21 cellular contexts compared by ENCODE assay signal in genomic region chr7:150429699-150430098, GRCh38. TPM values are rescaled to one million over a fixed set of nuclear protein-coding genes. Genes with fewer than 3 reads are reported as not detected.
A peak's percentile ranks its signal among the peaks of the same experiment; 100 is the strongest.
DNase-seq lines count a peak whose midpoint lies in the region; ATAC-seq and TF ChIP-seq lines count a peak whose summit lies in the region.
"Had no signal": no experiment of that assay in that cellular context is flagged by ENCODE, and none has a peak within 500 bp of the region (broad histone marks: within the 10 kb centered on the region; RNA-seq: fewer than 3 reads in every experiment).

No MANE protein-coding gene starts in this region.

- no peak for TF ChIP-seq CTCF in KMS-11 (conservative IDR thresholded peaks at IDR 0.05; ENCODE audit: low read depth, low read length)
- no peak for TF ChIP-seq CTCF in osteocyte (IDR thresholded peaks at IDR 0.05)

- H3K27me3 Mint-ChIP-seq in activated naive CD4-positive, alpha-beta T cell treated with anti-CD3 and anti-CD28 coated beads, Interleukin-2, amount 10 ng/mL, durations not matched to agents 7 days and 5 days, result peaks cover 46% of the 10 kb centered on the region
- H3K27me3 Mint-ChIP-seq in stimulated activated naive B cell treated with anti-CD40 and anti-IgM and Interleukin-4, amounts not matched to agents 10 μg/mL and 1 μg/mL and 100 μg/mL, for 72 hours, result peaks cover 22 to 41% of the 10 kb centered on the region in 2 donors
- peaks cover 3% of the 10 kb centered on the region for H3K27me3 Mint-ChIP-seq in osteocyte (ENCODE audit: unreplicated experiment)

- H3K4me1 ChIP-seq in KMS-11 (ENCODE audit: low read depth, poor library complexity, severe bottlenecking), result peaks cover 64% of the 10 kb centered on the region
- H3K4me1 ChIP-seq: SJSA1 had no signal

- no peaks in the 10 kb centered on the region for H3K27me3 ChIP-seq in KMS-11 (ENCODE audit: insufficient read depth, low read depth)
- H3K27me3 ChIP-seq: MG63, SJSA1 had no signal

- H2AFZ ChIP-seq in KMS-11 (ENCODE audit: low read depth), result peak overlapping the region; percentile 61

- H3K4me2 ChIP-seq in KMS-11, result peak overlapping the region; percentile 92; the same call in 1 of the 2 replicates

- H3K36me3 ChIP-seq in KMS-11 (ENCODE audit: insufficient read depth), result no peaks in the 10 kb centered on the region
- H3K36me3 ChIP-seq: MG63, SJSA1 had no signal

- CTCF ChIA-PET in activated naive CD4-positive, alpha-beta T cell treated with anti-CD3 and anti-CD28 coated beads, Interleukin-2, amount 10 ng/mL, durations not matched to agents 7 days and 5 days (lab: Charles Lee), result no interaction called here

- no peaks in the 10 kb centered on the region for H4K20me1 ChIP-seq in KMS-11 (ENCODE audit: insufficient read depth)

- H3K4me3 ChIP-seq in KMS-11 (IDR thresholded peaks at IDR 0.05; ENCODE audit: insufficient read depth, low read depth, low read length), result no peak overlapping the region
- H3K4me3 ChIP-seq: MG63, SJSA1 had no signal

- no peak overlapping the region for H3K27ac Mint-ChIP-seq in activated naive CD4-positive, alpha-beta T cell treated with anti-CD3 and anti-CD28 coated beads, Interleukin-2, amount 10 ng/mL, durations not matched to agents 7 days and 5 days
- H3K27ac Mint-ChIP-seq in stimulated activated naive B cell treated with anti-CD40 and anti-IgM and Interleukin-4, amounts not matched to agents 10 μg/mL and 1 μg/mL and 100 μg/mL, for 72 hours, result peak overlapping the region; percentile 3
- H3K27ac Mint-ChIP-seq in osteocyte (ENCODE audit: unreplicated experiment), result no peak overlapping the region
- H3K27ac Mint-ChIP-seq: HFFc6 had no signal

- H3K9ac ChIP-seq in KMS-11, result peak overlapping the region; percentile 30; the same call in 1 of the 2 replicates

- no peaks in the 10 kb centered on the region for H3K9me3 Mint-ChIP-seq in activated naive CD4-positive, alpha-beta T cell treated with anti-CD3 and anti-CD28 coated beads, Interleukin-2, amount 10 ng/mL, durations not matched to agents 7 days and 5 days
- no peaks in the 10 kb centered on the region for H3K9me3 Mint-ChIP-seq in stimulated activated naive B cell treated with anti-CD40 and anti-IgM and Interleukin-4, amounts not matched to agents 10 μg/mL and 1 μg/mL and 100 μg/mL, for 72 hours
- H3K9me3 Mint-ChIP-seq in osteocyte (ENCODE audit: unreplicated experiment), result no peaks in the 10 kb centered on the region
- H3K9me3 Mint-ChIP-seq: CD8-positive, alpha-beta memory T cell; HFFc6 had no signal

- no peak for ATAC-seq in stimulated activated naive B cell treated with anti-CD40 and anti-IgM and Interleukin-4, amounts not matched to agents 10 μg/mL and 1 μg/mL and 100 μg/mL, for 72 hours (replicated peaks)
- no peak for ATAC-seq in GM21723 (IDR thresholded peaks at IDR 0.05; ENCODE audit: unreplicated experiment)

- H3K36me3 Mint-ChIP-seq in activated naive CD4-positive, alpha-beta T cell treated with anti-CD3 and anti-CD28 coated beads, Interleukin-2, amount 10 ng/mL, durations not matched to agents 7 days and 5 days, result no peaks in the 10 kb centered on the region
- no peaks in the 10 kb centered on the region for H3K36me3 Mint-ChIP-seq in stimulated activated naive B cell treated with anti-CD40 and anti-IgM and Interleukin-4, amounts not matched to agents 10 μg/mL and 1 μg/mL and 100 μg/mL, for 72 hours
- H3K36me3 Mint-ChIP-seq in osteocyte (ENCODE audit: unreplicated experiment), result no peaks in the 10 kb centered on the region
- H3K36me3 Mint-ChIP-seq: CD8-positive, alpha-beta memory T cell had no signal

- H3K27ac ChIP-seq in KMS-11, result peak overlapping the region; percentile 77
- H3K27ac ChIP-seq: SJSA1 had no signal

- no peak overlapping the region for H3K4me3 Mint-ChIP-seq in activated naive CD4-positive, alpha-beta T cell treated with anti-CD3 and anti-CD28 coated beads, Interleukin-2, amount 10 ng/mL, durations not matched to agents 7 days and 5 days
- H3K4me3 Mint-ChIP-seq in stimulated activated naive B cell treated with anti-CD40 and anti-IgM and Interleukin-4, amounts not matched to agents 10 μg/mL and 1 μg/mL and 100 μg/mL, for 72 hours, result no peak overlapping the region
- no peak overlapping the region for H3K4me3 Mint-ChIP-seq in osteocyte (ENCODE audit: unreplicated experiment)
- H3K4me3 Mint-ChIP-seq: CD8-positive, alpha-beta memory T cell; HFFc6 had no signal

- H3K79me2 ChIP-seq in KMS-11 (ENCODE audit: insufficient read depth, low read depth), result no peaks in the 10 kb centered on the region

- peak; percentile 3 for DNase-seq in activated naive CD4-positive, alpha-beta T cell treated with anti-CD3 and anti-CD28 coated beads, Interleukin-2, amount 10 ng/mL, durations not matched to agents 7 days and 5 days
- DNase-seq in activated naive CD4-positive, alpha-beta T cell treated with Interleukin-2 at 50 U/mL for 16 hours, result no peak
- DNase-seq in mesenteric fat pad (ENCODE audit: low spot score) (peak; percentile 41), CD1c-positive myeloid dendritic cell (ENCODE audit: extremely low spot score) (no peak), osteocyte (ENCODE audit: extremely low spot score, unreplicated experiment) (no peak)
- DNase-seq in stimulated activated naive B cell treated with anti-CD40 and anti-IgM and Interleukin-4, amounts not matched to agents 10 μg/mL and 1 μg/mL and 100 μg/mL, for 72 hours, result no peak
- DNase-seq: CD8-positive, alpha-beta memory T cell; DMS53; HFFc6; Karpas-422; NCI-H1048; NCI-H1436; NCI-H1930; NCI-H226; NCI-H524 treated with DMSO at 0.1 percent for 48 hours had no signal

- peaks cover 30% of the 10 kb centered on the region for H3K4me1 Mint-ChIP-seq in activated naive CD4-positive, alpha-beta T cell treated with anti-CD3 and anti-CD28 coated beads, Interleukin-2, amount 10 ng/mL, durations not matched to agents 7 days and 5 days
- H3K4me1 Mint-ChIP-seq in stimulated activated naive B cell treated with anti-CD40 and anti-IgM and Interleukin-4, amounts not matched to agents 10 μg/mL and 1 μg/mL and 100 μg/mL, for 72 hours, result peaks cover 45 to 60% of the 10 kb centered on the region in 2 donors
- H3K4me1 Mint-ChIP-seq in osteocyte (ENCODE audit: unreplicated experiment), result peaks cover 21% of the 10 kb centered on the region

RNA-seq across cellular contexts. Expression of gene GIMAP8, which starts 20.7 kb away (rescaled TPM):
- total RNA-seq in mesenteric fat pad (22.0 TPM), osteocyte (not detected in 2 replicates)
- total RNA-seq: H7, HFFc6, HT-29, SJSA1 had no signal

RNA-seq across cellular contexts. Expression of gene ZNF775, which starts 50.6 kb away (rescaled TPM):
- total RNA-seq in mesenteric fat pad (1.6 TPM), osteocyte (5.9 and 8.0 TPM in 2 replicates)

Comparison
In these comparisons a context has a peak if more than half of its experiments do, and no peak if none do; other contexts are left out.
1. DNase-seq: peak in activated naive CD4-positive, alpha-beta T cell treated with anti-CD3 and anti-CD28 coated beads, Interleukin-2, amount 10 ng/mL, durations not matched to agents 7 days and 5 days (single experiment) and mesenteric fat pad (single experiment); none in activated naive CD4-positive, alpha-beta T cell treated with Interleukin-2 at 50 U/mL for 16 hours (single experiment), stimulated activated naive B cell treated with anti-CD40 and anti-IgM and Interleukin-4, amounts not matched to agents 10 μg/mL and 1 μg/mL and 100 μg/mL, for 72 hours (single experiment), CD1c-positive myeloid dendritic cell (single experiment) and osteocyte (single experiment).
2. RNA of gene GIMAP8, which starts 20.7 kb away (total RNA-seq): 22.0 TPM in mesenteric fat pad (single experiment); not detected in osteocyte; every median in the first group is over 10 times any median in the second.